ENCODE assay signal across 32 cellular contexts in genomic region chr2:74706741-74707140, GRCh38. TPM values are rescaled to one million over a fixed set of nuclear protein-coding genes. Genes with fewer than 3 reads are reported as not detected.
"Had no signal": no experiment of that assay in that cellular context is flagged by ENCODE, and none has a peak within 500 bp of the region (broad histone marks: within the 10 kb centered on the region; RNA-seq: fewer than 3 reads in every experiment).

No MANE protein-coding gene starts in this region.

- DNase-seq: activated CD4-positive, alpha-beta memory T cell treated with anti-CD3 and anti-CD28 coated beads, Interleukin-2, amount 10 ng/mL, durations not matched to agents 7 days and 5 days; activated CD4-positive, alpha-beta T cell treated with anti-CD3 and anti-CD28 coated beads for 1 hour; activated CD4-positive, alpha-beta T cell treated with anti-CD3 and anti-CD28 coated beads for 4 hours; activated CD4-positive, alpha-beta T cell treated with anti-CD3 and anti-CD28 coated beads, Interleukin-2, amount 10 ng/mL, durations not matched to agents 7 days and 5 days; activated CD4-positive, alpha-beta T cell treated with anti-CD3 and anti-CD28 coated beads, Interleukin-2, amount 50 U/mL, for 4 hours; activated CD8-positive, alpha-beta memory T cell treated with anti-CD3 and anti-CD28 coated beads, Interleukin-2, amount 50 U/mL, for 48 hours; activated gamma-delta T cell; activated naive CD4-positive, alpha-beta T cell; activated naive CD4-positive, alpha-beta T cell treated with anti-CD3 and anti-CD28 coated beads, Interleukin-2, amount 10 ng/mL, durations not matched to agents 7 days and 5 days; activated naive CD8-positive, alpha-beta T cell treated with anti-CD3 and anti-CD28 coated beads, Interleukin-2, amount 10 ng/mL, durations not matched to agents 7 days and 5 days; activated T-cell treated with anti-CD3 and anti-CD28 coated beads for 4 hours; activated T-cell treated with anti-CD3 and anti-CD28 coated beads, Interleukin-2, amount 50 U/mL, for 24 hours; activated T-cell treated with anti-CD3 and anti-CD28 coated beads, Interleukin-2, amount 50 U/mL, for 72 hours; central memory CD4-positive, alpha-beta T cell; dorsolateral prefrontal cortex; effector memory CD4-positive, alpha-beta T cell; endodermal cell; erythroblast; esophagus squamous epithelium; foreskin melanocyte; T-helper 1 cell; T-helper 17 cell had no signal

- ATAC-seq: activated naive CD4-positive, alpha-beta T cell treated with anti-CD3 and anti-CD28 coated beads, Interleukin-2, amount 50 U/mL, for 72 hours; activated T-cell treated with anti-CD3 and anti-CD28 coated beads, Interleukin-2, amount 50 U/mL, for 72 hours; gastroesophageal sphincter; T-helper 17 cell; WTC11 had no signal

- H3K9me3 ChIP-seq: ascending aorta, breast epithelium, esophagus squamous epithelium, gastroesophageal sphincter had no signal

- H3K4me3 ChIP-seq: ascending aorta, breast epithelium, cardiac muscle cell, coronary artery, dorsolateral prefrontal cortex, esophagus squamous epithelium, gastroesophageal sphincter had no signal

- H3K4me1 ChIP-seq: ascending aorta, breast epithelium, gastroesophageal sphincter had no signal

- H3K27me3 ChIP-seq: ascending aorta, breast epithelium, cardiac muscle cell, dorsolateral prefrontal cortex, esophagus squamous epithelium, gastroesophageal sphincter had no signal

- H3K36me3 ChIP-seq: breast epithelium, cardiac muscle cell, esophagus squamous epithelium had no signal

- H3K27ac ChIP-seq: ascending aorta, breast epithelium, cardiac muscle cell, coronary artery, dorsolateral prefrontal cortex, gastroesophageal sphincter had no signal

RNA-seq across cellular contexts. Expression of gene M1AP, which starts 58.6 kb away (rescaled TPM):
- total RNA-seq: activated CD4-positive, alpha-beta memory T cell treated with anti-CD3 and anti-CD28 coated beads, Interleukin-2, amount 10 ng/mL, durations not matched to agents 7 days and 5 days; activated CD4-positive, alpha-beta T cell treated with anti-CD3 and anti-CD28 coated beads, Interleukin-2, amount 10 ng/mL, durations not matched to agents 7 days and 5 days; activated naive CD4-positive, alpha-beta T cell treated with anti-CD3 and anti-CD28 coated beads, Interleukin-2, amount 50 U/mL, for 72 hours; activated naive CD8-positive, alpha-beta T cell treated with anti-CD3 and anti-CD28 coated beads, Interleukin-2, amount 10 ng/mL, durations not matched to agents 7 days and 5 days; activated T-cell treated with anti-CD3 and anti-CD28 coated beads, Interleukin-2, amount 50 U/mL, for 72 hours; ascending aorta; cardiac muscle cell; fibroblast of lung; fibroblast of villous mesenchyme; glomerular endothelial cell had no signal
- polyA plus RNA-seq: cardiac muscle cell, fibroblast of lung had no signal
